ENCODE assay signal across 7 cellular contexts in genomic region chr6:74091133-74091793, GRCh38.
DNase-seq lines count a peak whose midpoint lies in the region; ATAC-seq, FAIRE-seq and TF ChIP-seq lines count a peak whose summit lies in the region.

No MANE protein-coding gene starts in this region.

- POLR2A ChIA-PET in HEK293T (lab: Yijun Ruan, JAX), result no interaction called here
- POLR2A ChIA-PET in MCF 10A (lab: Yijun Ruan, JAX), result interaction anchor here (0.7 to 2.3 kb wide), 4 partner anchors 61 to 1118 kb away, joined by 3 to 8 read pairs (median 4); no protein-coding TSS in a partner anchor
- POLR2A ChIA-PET in HepG2 (lab: Yijun Ruan, JAX), result no interaction called here

- H3K4me2 ChIP-seq in HepG2 (ENCODE audit: low read depth, low read length), result no peak overlapping the region

- H2AFZ ChIP-seq in HepG2 (ENCODE audit: low read length), result no peak overlapping the region

- no peak overlapping the region for H3K4me3 ChIP-seq in HepG2 (replicated peaks in 1 of 3; ENCODE audit: insufficient read depth in 1 of 3, low read depth in 2 of 3, low read length in 3 of 3)

- intact Hi-C loops in MCF 10A (cut with micrococcal nuclease) (loop anchor here (2.0 to 5.0 kb wide), 2 partner anchors 316 to 1120 kb away; no protein-coding TSS in a partner anchor), HepG2 (cut with micrococcal nuclease; ENCODE audit: unreplicated experiment) (loop anchor here (1.0 kb wide), 1 partner anchor 1118 kb away; no protein-coding TSS in a partner anchor)

- H3K4me3 Mint-ChIP-seq in MCF 10A (ENCODE audit: unreplicated experiment), result no peak overlapping the region

- H3K4me1 ChIP-seq in HepG2 (ENCODE audit: insufficient read depth, low read length), result no peaks in the 10 kb centered on the region

- TF ChIP-seq POLR2A in HepG2 (IDR thresholded peaks at IDR 0.05; ENCODE audit: insufficient read depth in 1 of 2, low read depth in 2 of 2, low read length in 2 of 2), result no peak

- TF ChIP-seq CTCF in GM12874 (IDR thresholded peaks at IDR 0.05; ENCODE audit: insufficient read depth, low read depth, low read length), result peak; percentile 59
- peak; percentile 62 for TF ChIP-seq CTCF in MCF 10A (IDR thresholded peaks at IDR 0.05; ENCODE audit: unreplicated experiment)
- TF ChIP-seq CTCF in HepG2 (CRISPR knock-in tag; IDR thresholded peaks at IDR 0.05), result peak; percentile 61

- no peak overlapping the region for H3K27ac ChIP-seq in HepG2 (ENCODE audit: extremely low read length, insufficient read depth, low read length)

- peak; percentile 23 for FAIRE-seq in HepG2 (lab: Jason Lieb, UNC)

- peaks cover 5% of the 10 kb centered on the region for H3K9me3 Mint-ChIP-seq in MCF 10A (ENCODE audit: unreplicated experiment)

- CTCF ChIA-PET in HEK293T (lab: Yijun Ruan, JAX) (interaction anchor here (0.6 to 1.7 kb wide), 3 partner anchors 1114 to 1369 kb away, joined by 3 to 8 read pairs (median 3); partner anchors contain the start of gene COL12A1), MCF 10A (lab: Yijun Ruan, JAX) (interaction anchor here (0.5 to 5.0 kb wide), 69 partner anchors 8 to 1446 kb away, joined by 3 to 144 read pairs (median 3); partner anchors contain the start of gene COL12A1), HepG2 (lab: Yijun Ruan, JAX; ENCODE audit: low intra/inter-chr PET ratio, low total read pairs) (interaction anchor here (2.1 kb wide), 1 partner anchor 1118 kb away, joined by 7 read pairs; no protein-coding TSS in a partner anchor)

- TF ChIP-seq EP300 in HepG2 (IDR thresholded peaks at IDR 0.05; ENCODE audit: low read depth in 2 of 2, low read length in 2 of 2) (no peak), HepG2 (CRISPR knock-in tag; IDR thresholded peaks at IDR 0.05; ENCODE audit: borderline replicate concordance) (no peak)

- H3K27me3 Mint-ChIP-seq in MCF 10A (ENCODE audit: insufficient read depth, unreplicated experiment), result no peaks in the 10 kb centered on the region

- no peaks in the 10 kb centered on the region for H3K9me3 ChIP-seq in HepG2 (ENCODE audit: low read length)

- no peaks in the 10 kb centered on the region for H3K36me3 ChIP-seq in HepG2 (replicated peaks in 1 of 2; ENCODE audit: control insufficient read depth in 1 of 2, insufficient read depth in 2 of 2, low read length in 2 of 2)

- no peaks in the 10 kb centered on the region for H3K4me1 Mint-ChIP-seq in MCF 10A (ENCODE audit: insufficient read depth, unreplicated experiment)

- DNase-seq in HEK293T (ENCODE audit: extremely low spot score) (peak; percentile 36), NCI-H2171 (lab: John Stamatoyannopoulos, UW) (peak; percentile 11), MCF 10A (ENCODE audit: unreplicated experiment) (peak; percentile 68), HepG2 (ENCODE audit: low spot score) (peak; percentile 45), NCI-H1436 (lab: John Stamatoyannopoulos, UW) (no peak), cerebellum (ENCODE audit: low spot score) (no peak)

- 18% methylated on average over 8 of the region's 8 CpGs for WGBS in HepG2 (ENCODE audit: low lambda C conversion rate)

- in situ Hi-C loops in HepG2 (cut with HindIII; ENCODE audit: extremely low pct_ligation_motif_present, low pct_unique_long_range_greater_than_20kb), result loop anchor here (10.0 kb wide), 1 partner anchor 1114 kb away; the partner anchor contains the start of gene COL12A1

- H3K9ac ChIP-seq in HepG2 (ENCODE audit: insufficient read depth, low read depth, low read length), result no peak overlapping the region

- H3K36me3 Mint-ChIP-seq in MCF 10A (ENCODE audit: insufficient read depth, unreplicated experiment), result no peaks in the 10 kb centered on the region

- no peaks in the 10 kb centered on the region for H3K79me2 ChIP-seq in HepG2 (ENCODE audit: insufficient read depth, low read length)

- TF ChIP-seq RAD21 in HepG2 (CRISPR knock-in tag; IDR thresholded peaks at IDR 0.05), result no peak

- no peak overlapping the region for H3K27ac Mint-ChIP-seq in MCF 10A (ENCODE audit: low read depth, unreplicated experiment)

- H3K27me3 ChIP-seq in HepG2 (ENCODE audit: control insufficient read depth in 1 of 2, insufficient read depth in 2 of 2, low read length in 2 of 2), result no peaks in the 10 kb centered on the region

- no peaks in the 10 kb centered on the region for H4K20me1 ChIP-seq in HepG2 (ENCODE audit: insufficient read depth, low read length)

- ATAC-seq in HepG2, result peak; percentile 85

- BruUV-seq in MCF 10A (replicated peaks; lab: Mats Ljungman, UMichigan) (no TSS peak), HepG2 (replicated peaks; lab: Mats Ljungman, UMichigan) (no TSS peak)

TF ChIP-seq in HEK293T, 16 proteins besides CTCF, POLR2A, EP300 and RAD21:
- TF ChIP-seq PKNOX1 (IDR thresholded peaks at IDR 0.05) (peak; percentile 44; the same call in 1 of the 2 replicates), FOXA1 (IDR thresholded peaks at IDR 0.05) (no peak), L3MBTL2 (conservative IDR thresholded peaks at IDR 0.05) (no peak), SUZ12 (IDR thresholded peaks at IDR 0.05) (no peak)

TF ChIP-seq in HepG2, 621 proteins besides CTCF, POLR2A, EP300 and RAD21:
- TF ChIP-seq ZNF121 (CRISPR knock-in tag; IDR thresholded peaks at IDR 0.05) (no peak), ZNF441 (CRISPR knock-in tag; IDR thresholded peaks at IDR 0.05; ENCODE audit: borderline replicate concordance) (no peak), ZNF619 (CRISPR knock-in tag; IDR thresholded peaks at IDR 0.05) (no peak), ZNF598 (CRISPR knock-in tag; IDR thresholded peaks at IDR 0.05; ENCODE audit: borderline replicate concordance) (no peak), KMT2B (CRISPR knock-in tag; IDR thresholded peaks at IDR 0.05) (no peak), HNF1B (CRISPR knock-in tag; IDR thresholded peaks at IDR 0.05) (no peak), TAF15 (IDR thresholded peaks at IDR 0.05; ENCODE audit: low read depth, low read length, poor library complexity, severe bottlenecking) (no peak), KLF11 (CRISPR knock-in tag; IDR thresholded peaks at IDR 0.05) (no peak), HHEX (CRISPR knock-in tag; IDR thresholded peaks at IDR 0.05) (no peak), MAFK (conservative IDR thresholded peaks at IDR 0.05 in 1 of 2, IDR thresholded peaks at IDR 0.05 in 1 of 2; ENCODE audit: low read length in 2 of 2) (no peak), SRSF1 (optimal IDR thresholded peaks at IDR 0.05; ENCODE audit: low read depth, low read length) (no peak), SMC3 (IDR thresholded peaks at IDR 0.05; ENCODE audit: low read length) (peak; percentile 27; the same call in 1 of the 2 replicates), ARID3A (IDR thresholded peaks at IDR 0.05; ENCODE audit: low read depth, low read length) (peak; percentile 18; the same call in 1 of the 2 replicates), STAG1 (CRISPR knock-in tag; IDR thresholded peaks at IDR 0.05) (peak; percentile 26; the same call in 1 of the 2 replicates), HINFP (CRISPR knock-in tag; IDR thresholded peaks at IDR 0.05; ENCODE audit: low read depth) (no peak), ZNF282 (IDR thresholded peaks at IDR 0.05; ENCODE audit: partially characterized antibody) (no peak), MEIS1 (CRISPR knock-in tag; IDR thresholded peaks at IDR 0.05; ENCODE audit: borderline replicate concordance) (no peak), DR1 (CRISPR knock-in tag; IDR thresholded peaks at IDR 0.05) (no peak)

Comparison
In these comparisons a context has a peak if more than half of its experiments do, and no peak if none do; other contexts are left out.
1. DNase-seq: peak in HEK293T (single experiment), NCI-H2171 (single experiment), MCF 10A (single experiment) and HepG2 (single experiment); none in NCI-H1436 (single experiment) and cerebellum (single experiment).
2. Peak in every context shown above with its lines, with median percentiles within 50 percentile points of each other: CTCF ChIP-seq.